Comparison of ENCODE assay signal across 14 cellular contexts in genomic region chr5:132479812-132480441, GRCh38. TPM values are rescaled to one million over a fixed set of nuclear protein-coding genes. Genes with fewer than 3 reads are reported as not detected.
DNase-seq lines count a peak whose midpoint lies in the region; ATAC-seq and TF ChIP-seq lines count a peak whose summit lies in the region.
"Had no signal": no experiment of that assay in that cellular context is flagged by ENCODE, and none has a peak within 500 bp of the region (broad histone marks: within the 10 kb centered on the region; RNA-seq: fewer than 3 reads in every experiment).

No MANE protein-coding gene starts in this region.

- no peaks in the 10 kb centered on the region for H3K79me2 ChIP-seq in OCI-LY7 (ENCODE audit: insufficient read depth, low read depth, low read length)

- no TSS peak for BruUV-seq in OCI-LY7 (replicated peaks; lab: Mats Ljungman, UMichigan)

- intact Hi-C loops in OCI-LY7 (cut with micrococcal nuclease; ENCODE audit: unreplicated experiment), result no loop called here

- H3K27ac Mint-ChIP-seq in activated naive CD8-positive, alpha-beta T cell treated with anti-CD3 and anti-CD28 coated beads for 36 hours, result peak overlapping the region; percentile 88
- H3K27ac Mint-ChIP-seq in stimulated activated naive B cell treated with anti-CD40 and anti-IgM and Interleukin-4, amounts not matched to agents 10 μg/mL and 1 μg/mL and 100 μg/mL, for 72 hours, result peak overlapping the region; percentile 56

- CTCF ChIA-PET in OCI-LY7 (lab: Charles Lee; ENCODE audit: unreplicated experiment), result interaction anchor here (0.5 to 1.9 kb wide), 6 partner anchors 8 to 305 kb away, joined by 3 to 6 read pairs (median 4); no protein-coding TSS in a partner anchor

- peaks cover 8% of the 10 kb centered on the region for H3K27me3 Mint-ChIP-seq in activated naive CD8-positive, alpha-beta T cell treated with anti-CD3 and anti-CD28 coated beads for 36 hours
- H3K27me3 Mint-ChIP-seq in stimulated activated naive B cell treated with anti-CD40 and anti-IgM and Interleukin-4, amounts not matched to agents 10 μg/mL and 1 μg/mL and 100 μg/mL, for 72 hours, result no peaks in the 10 kb centered on the region

- H3K27ac ChIP-seq in OCI-LY7 (ENCODE audit: low read depth, low read length, poor library complexity, severe bottlenecking), result no peak overlapping the region
- H3K27ac ChIP-seq: ovary had no signal

- H3K4me1 ChIP-seq in OCI-LY7 (ENCODE audit: insufficient read depth, low read length, poor library complexity, severe bottlenecking), result peaks cover 15% of the 10 kb centered on the region

- H2AFZ ChIP-seq in OCI-LY7 (ENCODE audit: low read length), result no peak overlapping the region

- H3K9me3 ChIP-seq in OCI-LY7 (ENCODE audit: low read length), result no peaks in the 10 kb centered on the region
- H3K9me3 ChIP-seq: ascending aorta, lower lobe of right lung, ovary had no signal

- POLR2A ChIA-PET in OCI-LY7 (lab: Charles Lee), result interaction anchor here (0.6 to 4.1 kb wide), 13 partner anchors 9 to 66 kb away, joined by 3 to 22 read pairs (median 5); partner anchors contain the start of gene IRF1

- H3K9me2 ChIP-seq in OCI-LY7 (ENCODE audit: insufficient read depth, low read length), result no peaks in the 10 kb centered on the region

- H3K9me3 Mint-ChIP-seq in activated naive CD8-positive, alpha-beta T cell treated with anti-CD3 and anti-CD28 coated beads for 36 hours, result no peaks in the 10 kb centered on the region
- H3K9me3 Mint-ChIP-seq in stimulated activated naive B cell treated with anti-CD40 and anti-IgM and Interleukin-4, amounts not matched to agents 10 μg/mL and 1 μg/mL and 100 μg/mL, for 72 hours, result no peaks in the 10 kb centered on the region

- H3K4me3 ChIP-seq in OCI-LY7 (ENCODE audit: low read depth, low read length, poor library complexity, severe bottlenecking), result no peak overlapping the region
- H3K4me3 ChIP-seq: ascending aorta, lower lobe of right lung, ovary had no signal

- H3K36me3 ChIP-seq in OCI-LY7 (ENCODE audit: insufficient read depth, low read length), result peaks cover 37% of the 10 kb centered on the region
- H3K36me3 ChIP-seq: ovary had no signal

- H3K36me3 Mint-ChIP-seq in activated naive CD8-positive, alpha-beta T cell treated with anti-CD3 and anti-CD28 coated beads for 36 hours, result peaks cover 33% of the 10 kb centered on the region
- peaks cover 22% of the 10 kb centered on the region in 2 donors for H3K36me3 Mint-ChIP-seq in stimulated activated naive B cell treated with anti-CD40 and anti-IgM and Interleukin-4, amounts not matched to agents 10 μg/mL and 1 μg/mL and 100 μg/mL, for 72 hours

- DNase-seq in activated T-cell treated with anti-CD3 and anti-CD28 coated beads, Interleukin-2, amount 50 U/mL, for 1 hour, result peak; percentile 36
- no peak for DNase-seq in activated T-cell treated with anti-CD3 and anti-CD28 coated beads for 4 hours
- peak; percentile 24 for DNase-seq in OCI-LY7 (ENCODE audit: low spot score)
- DNase-seq in activated naive CD8-positive, alpha-beta T cell treated with anti-CD3 and anti-CD28 coated beads for 36 hours, result no peak
- DNase-seq in stimulated activated naive B cell treated with anti-CD40 and anti-IgM and Interleukin-4, amounts not matched to agents 10 μg/mL and 1 μg/mL and 100 μg/mL, for 72 hours, result no peak
- no peak for DNase-seq in NCI-H1436 (lab: John Stamatoyannopoulos, UW)
- DNase-seq in MV-4-11 (lab: John Stamatoyannopoulos, UW), result no peak
- DNase-seq: activated CD4-positive, CD25-positive, alpha-beta regulatory T cell treated with anti-CD3 and anti-CD28 coated beads, Interleukin-2, amount 50 U/mL, for 72 hours; lower lobe of right lung; NCI-H345; SHP77 treated with DMSO at 0.1 percent for 48 hours had no signal

- no peaks in the 10 kb centered on the region for H4K20me1 ChIP-seq in OCI-LY7 (ENCODE audit: insufficient read depth, low read length)

- H3K4me1 Mint-ChIP-seq in activated naive CD8-positive, alpha-beta T cell treated with anti-CD3 and anti-CD28 coated beads for 36 hours, result peaks cover 68% of the 10 kb centered on the region
- peaks cover 43 to 65% of the 10 kb centered on the region in 2 donors for H3K4me1 Mint-ChIP-seq in stimulated activated naive B cell treated with anti-CD40 and anti-IgM and Interleukin-4, amounts not matched to agents 10 μg/mL and 1 μg/mL and 100 μg/mL, for 72 hours

- ATAC-seq in stimulated activated naive B cell treated with anti-CD40 and anti-IgM and Interleukin-4, amounts not matched to agents 10 μg/mL and 1 μg/mL and 100 μg/mL, for 72 hours (replicated peaks), result peak; percentile 32 to 40
- ATAC-seq in HG02588 (IDR thresholded peaks at IDR 0.05; ENCODE audit: unreplicated experiment), result no peak

- TF ChIP-seq CTCF in OCI-LY7 (conservative IDR thresholded peaks at IDR 0.05; ENCODE audit: low read length), result no peak

- no peak overlapping the region for H3K4me2 ChIP-seq in OCI-LY7 (ENCODE audit: low read length)

- H3K4me3 Mint-ChIP-seq in activated naive CD8-positive, alpha-beta T cell treated with anti-CD3 and anti-CD28 coated beads for 36 hours, result peak overlapping the region; percentile 10
- H3K4me3 Mint-ChIP-seq in stimulated activated naive B cell treated with anti-CD40 and anti-IgM and Interleukin-4, amounts not matched to agents 10 μg/mL and 1 μg/mL and 100 μg/mL, for 72 hours, result no peak overlapping the region

RNA-seq across cellular contexts. Expression of gene IRF1, which starts 10.6 kb away (rescaled TPM):
- total RNA-seq in OCI-LY7 (2014; rRNA removed; shearing (Covaris generic)), result 25.9 and 39.4 TPM in 2 replicates
- total RNA-seq in OCI-LY7 (2022), result 24.8 and 32.3 TPM in 2 replicates
- 100 to 1,000 TPM; 228 to 232 TPM for total RNA-seq in activated naive CD8-positive, alpha-beta T cell treated with anti-CD3 and anti-CD28 coated beads for 36 hours

Comparison
In these comparisons a context has a peak if more than half of its experiments do, and no peak if none do; other contexts are left out.
1. DNase-seq: peak in activated T-cell treated with anti-CD3 and anti-CD28 coated beads, Interleukin-2, amount 50 U/mL, for 1 hour (single experiment) and OCI-LY7 (single experiment); none in activated T-cell treated with anti-CD3 and anti-CD28 coated beads for 4 hours (single experiment), activated naive CD8-positive, alpha-beta T cell treated with anti-CD3 and anti-CD28 coated beads for 36 hours (single experiment), stimulated activated naive B cell treated with anti-CD40 and anti-IgM and Interleukin-4, amounts not matched to agents 10 μg/mL and 1 μg/mL and 100 μg/mL, for 72 hours (single experiment), NCI-H1436 (single experiment) and MV-4-11 (single experiment).
2. RNA of gene IRF1, which starts 10.6 kb away (total RNA-seq): 228 to 232 TPM in activated naive CD8-positive, alpha-beta T cell treated with anti-CD3 and anti-CD28 coated beads for 36 hours; 24.8 to 39.4 TPM in OCI-LY7; every median in the first group is over 4 times any median in the second.